Comparison of ENCODE assay signal across 27 cellular contexts in the genomic region with DNA sequence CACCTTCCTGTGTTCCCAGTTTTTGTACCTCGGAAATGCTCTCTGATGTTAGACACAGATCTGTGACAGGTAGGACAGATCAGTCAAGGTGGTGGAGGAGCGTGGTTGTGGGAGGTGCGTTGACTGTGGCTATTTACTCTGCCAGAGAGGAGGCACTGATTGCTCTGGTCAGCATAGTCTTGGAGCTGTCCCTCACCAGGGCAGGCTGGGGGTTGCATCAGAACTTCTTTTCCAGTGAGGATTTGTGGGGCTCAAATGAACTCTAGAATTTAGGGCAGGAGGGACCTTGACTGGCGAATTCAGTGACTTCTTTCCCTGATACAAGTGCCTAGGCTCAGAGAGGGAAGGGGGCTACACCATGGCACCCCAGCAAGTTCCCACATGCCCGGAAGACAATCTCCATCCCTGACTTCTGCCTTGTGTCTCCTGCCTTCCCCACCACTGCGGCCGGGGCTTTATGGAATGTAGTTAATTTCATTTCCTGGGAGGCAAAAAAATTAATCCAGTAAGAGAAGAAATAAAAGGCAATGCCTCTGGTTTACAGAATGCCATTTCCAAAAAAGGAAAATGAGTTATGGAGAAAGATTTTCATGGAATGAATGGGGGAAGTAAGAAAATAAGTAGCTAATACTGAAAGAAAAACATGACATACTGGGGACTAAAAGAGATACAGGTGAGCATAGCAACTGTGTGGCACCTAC. TPM values are rescaled to one million over a fixed set of nuclear protein-coding genes. Genes with fewer than 3 reads are reported as not detected.
DNase-seq lines count a peak whose midpoint lies in the region; ATAC-seq, FAIRE-seq and TF ChIP-seq lines count a peak whose summit lies in the region.
"Had no signal": no experiment of that assay in that cellular context is flagged by ENCODE, and none has a peak within 500 bp of the region (broad histone marks: within the 10 kb centered on the region; RNA-seq: fewer than 3 reads in every experiment).

No MANE protein-coding gene starts in this region.

- POLR2A ChIA-PET in HepG2 (lab: Yijun Ruan, JAX) = interaction anchor here (0.6 to 0.9 kb wide), 2 partner anchors 10 to 180 kb away, joined by 3 to 6 read pairs; partner anchors contain the start of gene RNU4ATAC

- no peak for TF ChIP-seq RAD21 in HepG2 (CRISPR knock-in tag; IDR thresholded peaks at IDR 0.05)

- H4K20me1 ChIP-seq in HepG2 (ENCODE audit: insufficient read depth, low read length) = no peaks in the 10 kb centered on the region

- no peak for FAIRE-seq in HepG2 (lab: Jason Lieb, UNC)
- FAIRE-seq: endothelial cell of umbilical vein, G401.6 had no signal

- ATAC-seq in HepG2 = peak; percentile 40
- ATAC-seq in HG03108 (IDR thresholded peaks at IDR 0.05; ENCODE audit: unreplicated experiment) = no peak
- ATAC-seq: left colon; naive thymus-derived CD8-positive, alpha-beta T cell; stimulated activated naive CD8-positive, alpha-beta T cell treated with anti-CD3 and anti-CD28 coated beads, Interleukin-15, Interleukin-2, amounts not matched to agents 100 U/mL and 50 U/mL, for 24 hours had no signal

- H3K27ac Mint-ChIP-seq in HFFc6 = peak overlapping the region; percentile 46
- H3K27ac Mint-ChIP-seq: activated naive CD4-positive, alpha-beta T cell treated with anti-CD3 and anti-CD28 coated beads, Interleukin-2, amount 50 U/mL, for 24 hours had no signal

- no peak for DNase-seq in HFFc6
- DNase-seq in adipocyte (ENCODE audit: low read depth) = peak; percentile 12
- no peak for DNase-seq in HepG2 (ENCODE audit: low spot score)
- DNase-seq in NCI-H774 (lab: John Stamatoyannopoulos, UW) = no peak
- no peak for DNase-seq in mucosa of gallbladder (ENCODE audit: low spot score)
- no peak for DNase-seq in D341Med (ENCODE audit: low spot score)
- DNase-seq: activated CD4-positive, alpha-beta T cell treated with anti-CD3 and anti-CD28 coated beads, Interleukin-2, amount 50 U/mL, for 1 hour; CD4-positive, alpha-beta memory T cell; DMS153; glutamatergic neuron; GOT3; left colon; naive thymus-derived CD8-positive, alpha-beta T cell; NCI-H1092; NCI-H187 treated with DMSO at 0.1 percent for 48 hours; NCI-H69; RPMI8226; stimulated activated naive CD8-positive, alpha-beta T cell treated with anti-CD3 and anti-CD28 coated beads, Interleukin-15, Interleukin-2, amounts not matched to agents 100 U/mL and 50 U/mL, for 24 hours had no signal

- no peaks in the 10 kb centered on the region for H3K79me2 ChIP-seq in HepG2 (ENCODE audit: insufficient read depth, low read length)

- peaks cover 6% of the 10 kb centered on the region for H3K27me3 Mint-ChIP-seq in HFFc6 (ENCODE audit: insufficient read depth)
- H3K27me3 Mint-ChIP-seq: activated naive CD4-positive, alpha-beta T cell treated with anti-CD3 and anti-CD28 coated beads, Interleukin-2, amount 50 U/mL, for 24 hours; CD4-positive, alpha-beta memory T cell; naive thymus-derived CD8-positive, alpha-beta T cell had no signal

- in situ Hi-C loops in HepG2 (cut with HindIII; ENCODE audit: extremely low pct_ligation_motif_present, low pct_unique_long_range_greater_than_20kb) = loop anchor here (10.0 kb wide), 1 partner anchor 116 kb away; no protein-coding TSS in a partner anchor

- H3K36me3 Mint-ChIP-seq in HFFc6 (ENCODE audit: low read depth) = no peaks in the 10 kb centered on the region
- H3K36me3 Mint-ChIP-seq: activated naive CD4-positive, alpha-beta T cell treated with anti-CD3 and anti-CD28 coated beads, Interleukin-2, amount 50 U/mL, for 24 hours; CD4-positive, alpha-beta memory T cell; naive thymus-derived CD8-positive, alpha-beta T cell had no signal

- CTCF ChIA-PET in HepG2 (lab: Yijun Ruan, JAX; ENCODE audit: low intra/inter-chr PET ratio, low total read pairs) = no interaction called here

- H3K9ac ChIP-seq in adipocyte (ENCODE audit: low read length) (no peak overlapping the region), HepG2 (ENCODE audit: insufficient read depth, low read depth, low read length) (no peak overlapping the region)

- WGBS in HepG2 (ENCODE audit: low lambda C conversion rate) = 25% methylated on average over 7 of the region's 7 CpGs

- BruUV-seq in HepG2 (replicated peaks; lab: Mats Ljungman, UMichigan) = no TSS peak

- no peaks in the 10 kb centered on the region for H3K9me3 ChIP-seq in adipocyte (ENCODE audit: control insufficient read depth, low read length)
- H3K9me3 ChIP-seq in HepG2 (ENCODE audit: low read length) = no peaks in the 10 kb centered on the region
- H3K9me3 ChIP-seq: ascending aorta, right atrium auricular region, thoracic aorta had no signal

- H2AFZ ChIP-seq in HepG2 (ENCODE audit: low read length) = no peak overlapping the region

- H3K36me3 ChIP-seq in adipocyte (ENCODE audit: control insufficient read depth, insufficient read depth, low read length, severe bottlenecking) (no peaks in the 10 kb centered on the region), HepG2 (replicated peaks in 1 of 2; ENCODE audit: control insufficient read depth in 1 of 2, insufficient read depth in 2 of 2, low read length in 2 of 2) (no peaks in the 10 kb centered on the region)
- H3K36me3 ChIP-seq: ascending aorta, right atrium auricular region, thoracic aorta had no signal

- H3K4me1 ChIP-seq in adipocyte (ENCODE audit: control insufficient read depth, insufficient read depth, low read length) = no peaks in the 10 kb centered on the region
- H3K4me1 ChIP-seq in HepG2 (ENCODE audit: insufficient read depth, low read length) = peaks cover 55% of the 10 kb centered on the region
- H3K4me1 ChIP-seq: right atrium auricular region had no signal

- H3K27ac ChIP-seq in HepG2 (ENCODE audit: extremely low read length, insufficient read depth, low read length) = no peak overlapping the region
- H3K27ac ChIP-seq: dorsolateral prefrontal cortex, right atrium auricular region, VCaP had no signal

- H3K4me3 Mint-ChIP-seq in HFFc6 = peak overlapping the region; percentile 33
- H3K4me3 Mint-ChIP-seq: activated naive CD4-positive, alpha-beta T cell treated with anti-CD3 and anti-CD28 coated beads, Interleukin-2, amount 50 U/mL, for 24 hours; CD4-positive, alpha-beta memory T cell; naive thymus-derived CD8-positive, alpha-beta T cell had no signal

- peaks cover 26% of the 10 kb centered on the region for H3K4me1 Mint-ChIP-seq in HFFc6 (ENCODE audit: low read depth)
- H3K4me1 Mint-ChIP-seq: activated naive CD4-positive, alpha-beta T cell treated with anti-CD3 and anti-CD28 coated beads, Interleukin-2, amount 50 U/mL, for 24 hours; naive thymus-derived CD8-positive, alpha-beta T cell had no signal

- no peak for TF ChIP-seq EP300 in HepG2 (IDR thresholded peaks at IDR 0.05; ENCODE audit: low read depth in 2 of 2, low read length in 2 of 2)
- TF ChIP-seq EP300 in HepG2 (CRISPR knock-in tag; IDR thresholded peaks at IDR 0.05; ENCODE audit: borderline replicate concordance) = no peak

- TF ChIP-seq CTCF in HFFc6 (IDR thresholded peaks at IDR 0.05) (no peak), HepG2 (CRISPR knock-in tag; IDR thresholded peaks at IDR 0.05) (no peak)

- no peaks in the 10 kb centered on the region for H3K9me3 Mint-ChIP-seq in HFFc6
- H3K9me3 Mint-ChIP-seq: activated naive CD4-positive, alpha-beta T cell treated with anti-CD3 and anti-CD28 coated beads, Interleukin-2, amount 50 U/mL, for 24 hours; naive thymus-derived CD8-positive, alpha-beta T cell had no signal

- H3K4me3 ChIP-seq in adipocyte (ENCODE audit: low read length) (no peak overlapping the region), HepG2 (replicated peaks in 1 of 3; ENCODE audit: insufficient read depth in 1 of 3, low read depth in 2 of 3, low read length in 3 of 3) (no peak overlapping the region)
- H3K4me3 ChIP-seq: ascending aorta, dorsolateral prefrontal cortex, right atrium auricular region, thoracic aorta had no signal

- no peak for TF ChIP-seq POLR2A in HepG2 (IDR thresholded peaks at IDR 0.05; ENCODE audit: insufficient read depth in 1 of 2, low read depth in 2 of 2, low read length in 2 of 2)

- intact Hi-C loops in HepG2 (cut with micrococcal nuclease; ENCODE audit: unreplicated experiment) = no loop called here

- H3K4me2 ChIP-seq in HepG2 (ENCODE audit: low read depth, low read length) = no peak overlapping the region

- no peaks in the 10 kb centered on the region for H3K27me3 ChIP-seq in adipocyte (replicated peaks; ENCODE audit: control insufficient read depth, insufficient read depth, low read length)
- H3K27me3 ChIP-seq in HepG2 (ENCODE audit: control insufficient read depth in 1 of 2, insufficient read depth in 2 of 2, low read length in 2 of 2) = peaks cover 1 to 26% of the 10 kb centered on the region in 2 experiments; a peak in 3 of 5 replicates
- H3K27me3 ChIP-seq: ascending aorta, dorsolateral prefrontal cortex, right atrium auricular region had no signal

RNA-seq across cellular contexts. Expression of gene NIFK, which starts 26.1 kb away (rescaled TPM):
- total RNA-seq in HFFc6 (2021; fragmentation: NEBNext Ultra II Directional; extraction: Animal tissue kit (Norgen Biotek cat#: 25700)) = 10 to 100 TPM; 67.2 to 82.4 (median 73.3) TPM
- total RNA-seq in HepG2 (2016; rRNA removed; fragmentation: Illumina TruSeq; extraction: Trizol) (105 and 178 TPM in 2 replicates), mucosa of gallbladder (27.8 TPM)
- 18.3 and 18.6 TPM in 2 replicates for total RNA-seq in HepG2 (2016; cell fraction: cytosol; rRNA removed; fragmentation: Illumina TruSeq; extraction: Trizol; ENCODE audit: low read depth)
- 106 and 182 TPM in 2 replicates for total RNA-seq in HepG2 (2016; cell fraction: insoluble cytoplasmic fraction; rRNA removed; fragmentation: Illumina TruSeq; extraction: Trizol)
- 33.2 and 34.0 TPM in 2 replicates for total RNA-seq in HepG2 (2016; cell fraction: membrane; rRNA removed; fragmentation: Illumina TruSeq; extraction: Trizol)
- total RNA-seq in HepG2 (2016; cell fraction: nucleus; rRNA removed; fragmentation: Illumina TruSeq; extraction: Trizol) = 39.8 and 54.5 TPM in 2 replicates
- polyA plus RNA-seq in HepG2 (2011; rRNA removed) = 14.9 and 19.6 TPM in 2 replicates
- polyA plus RNA-seq in HepG2 (2011; cell fraction: cytosol; rRNA removed) = 9.0 and 13.7 TPM in 2 replicates
- polyA plus RNA-seq in HepG2 (2011; cell fraction: nucleus; rRNA removed) = 5.2 and 12.4 TPM in 2 replicates
- 39.3 and 65.4 TPM in 2 replicates for polyA plus RNA-seq in HepG2 (2012)
- 14.4 and 19.1 TPM in 2 replicates for polyA plus RNA-seq in HepG2 (2016; cell fraction: cytosol; fragmentation: Illumina TruSeq; extraction: Trizol; ENCODE audit: low read depth)
- 191 and 215 TPM in 2 replicates for polyA plus RNA-seq in HepG2 (2016; cell fraction: insoluble cytoplasmic fraction; fragmentation: Illumina TruSeq; extraction: Trizol; ENCODE audit: low read depth)
- 25.3 and 26.0 TPM in 2 replicates for polyA plus RNA-seq in HepG2 (2016; cell fraction: membrane; fragmentation: Illumina TruSeq; extraction: Trizol; ENCODE audit: low read depth)
- polyA plus RNA-seq in HepG2 (2016; cell fraction: nucleus; fragmentation: Illumina TruSeq; extraction: Trizol; ENCODE audit: insufficient read depth, low read depth) = 82.1 and 84.7 TPM in 2 replicates
- polyA minus RNA-seq in HepG2 (2011; rRNA and poly(A)+ RNA removed; ENCODE audit: low replicate concordance) = 9.1 and 13.2 TPM in 2 replicates
- polyA minus RNA-seq in HepG2 (2011; cell fraction: cytosol; rRNA and poly(A)+ RNA removed) = 8.3 and 8.9 TPM in 2 replicates
- 15.1 and 22.1 TPM in 2 replicates for polyA minus RNA-seq in HepG2 (2011; cell fraction: nucleus; rRNA and poly(A)+ RNA removed)

RNA-seq across cellular contexts. Expression of gene TSN, which starts 44.8 kb away (rescaled TPM):
- 10 to 100 TPM; 74.8 to 91.2 (median 83.2) TPM for total RNA-seq in HFFc6 (2021; fragmentation: NEBNext Ultra II Directional; extraction: Animal tissue kit (Norgen Biotek cat#: 25700))
- total RNA-seq in HepG2 (2016; rRNA removed; fragmentation: Illumina TruSeq; extraction: Trizol) (115 and 159 TPM in 2 replicates), mucosa of gallbladder (76.5 TPM)
- total RNA-seq in HepG2 (2016; cell fraction: cytosol; rRNA removed; fragmentation: Illumina TruSeq; extraction: Trizol; ENCODE audit: low read depth) = 17.2 and 22.2 TPM in 2 replicates
- total RNA-seq in HepG2 (2016; cell fraction: insoluble cytoplasmic fraction; rRNA removed; fragmentation: Illumina TruSeq; extraction: Trizol) = 120 and 171 TPM in 2 replicates
- 42.8 and 45.0 TPM in 2 replicates for total RNA-seq in HepG2 (2016; cell fraction: membrane; rRNA removed; fragmentation: Illumina TruSeq; extraction: Trizol)
- 62.1 and 67.2 TPM in 2 replicates for total RNA-seq in HepG2 (2016; cell fraction: nucleus; rRNA removed; fragmentation: Illumina TruSeq; extraction: Trizol)
- 45.0 and 56.4 TPM in 2 replicates for polyA plus RNA-seq in HepG2 (2011; rRNA removed)
- polyA plus RNA-seq in HepG2 (2011; cell fraction: cytosol; rRNA removed) = 33.3 and 47.8 TPM in 2 replicates
- 11.7 and 15.2 TPM in 2 replicates for polyA plus RNA-seq in HepG2 (2011; cell fraction: nucleus; rRNA removed)
- polyA plus RNA-seq in HepG2 (2012) = 45.8 and 66.2 TPM in 2 replicates
- 9.2 and 9.7 TPM in 2 replicates for polyA plus RNA-seq in HepG2 (2016; cell fraction: cytosol; fragmentation: Illumina TruSeq; extraction: Trizol; ENCODE audit: low read depth)
- polyA plus RNA-seq in HepG2 (2016; cell fraction: insoluble cytoplasmic fraction; fragmentation: Illumina TruSeq; extraction: Trizol; ENCODE audit: low read depth) = 138 and 143 TPM in 2 replicates
- polyA plus RNA-seq in HepG2 (2016; cell fraction: membrane; fragmentation: Illumina TruSeq; extraction: Trizol; ENCODE audit: low read depth) = 24.1 and 24.3 TPM in 2 replicates
- 77.1 and 79.4 TPM in 2 replicates for polyA plus RNA-seq in HepG2 (2016; cell fraction: nucleus; fragmentation: Illumina TruSeq; extraction: Trizol; ENCODE audit: insufficient read depth, low read depth)
- 36.2 and 43.1 TPM in 2 replicates for polyA minus RNA-seq in HepG2 (2011; rRNA and poly(A)+ RNA removed; ENCODE audit: low replicate concordance)
- polyA minus RNA-seq in HepG2 (2011; cell fraction: cytosol; rRNA and poly(A)+ RNA removed) = 47.0 and 54.1 TPM in 2 replicates
- polyA minus RNA-seq in HepG2 (2011; cell fraction: nucleus; rRNA and poly(A)+ RNA removed) = 51.5 and 60.0 TPM in 2 replicates
